In the genomic region with DNA sequence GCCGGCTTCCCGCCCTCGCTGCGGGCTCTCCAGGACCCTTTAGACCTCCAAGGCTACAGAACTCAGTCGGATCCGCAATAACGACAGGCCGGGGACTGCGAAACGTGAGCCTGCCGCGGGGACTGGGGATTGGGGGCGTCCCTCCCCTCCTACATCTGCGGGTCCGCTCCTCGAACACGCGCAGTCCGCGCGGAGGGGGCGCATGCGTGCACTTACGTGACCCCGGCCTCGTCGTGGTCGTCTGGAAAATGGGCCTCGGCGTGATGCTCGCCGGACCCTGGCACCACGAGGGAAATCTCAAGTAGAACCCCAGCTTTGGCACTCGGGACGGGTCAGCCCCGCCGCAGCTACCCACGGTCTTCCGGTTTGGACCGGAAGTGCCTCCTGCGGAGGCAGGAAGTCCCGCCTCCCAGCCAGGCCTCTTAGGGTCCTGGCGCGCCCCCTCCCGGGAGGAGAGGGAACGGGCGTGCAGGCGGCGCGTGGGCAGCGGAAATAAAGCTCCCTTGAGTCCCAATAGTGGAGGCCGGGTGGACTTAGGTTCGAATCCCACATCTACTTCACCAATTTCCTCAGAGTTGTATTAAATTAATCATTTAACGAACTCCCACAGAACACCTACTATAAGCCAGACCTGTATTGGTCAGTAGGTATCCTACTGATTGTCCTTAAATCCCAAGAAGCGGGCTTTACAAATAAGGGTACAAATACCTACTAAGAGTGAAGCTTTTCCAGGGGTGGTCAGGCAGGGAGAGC, we compare ENCODE assay signal across 8 cellular contexts. TPM values are rescaled to one million over a fixed set of nuclear protein-coding genes. Genes with fewer than 3 reads are reported as not detected.
DNase-seq lines count a peak whose midpoint lies in the region; ATAC-seq, FAIRE-seq and TF ChIP-seq lines count a peak whose summit lies in the region.

A gene with protein sequence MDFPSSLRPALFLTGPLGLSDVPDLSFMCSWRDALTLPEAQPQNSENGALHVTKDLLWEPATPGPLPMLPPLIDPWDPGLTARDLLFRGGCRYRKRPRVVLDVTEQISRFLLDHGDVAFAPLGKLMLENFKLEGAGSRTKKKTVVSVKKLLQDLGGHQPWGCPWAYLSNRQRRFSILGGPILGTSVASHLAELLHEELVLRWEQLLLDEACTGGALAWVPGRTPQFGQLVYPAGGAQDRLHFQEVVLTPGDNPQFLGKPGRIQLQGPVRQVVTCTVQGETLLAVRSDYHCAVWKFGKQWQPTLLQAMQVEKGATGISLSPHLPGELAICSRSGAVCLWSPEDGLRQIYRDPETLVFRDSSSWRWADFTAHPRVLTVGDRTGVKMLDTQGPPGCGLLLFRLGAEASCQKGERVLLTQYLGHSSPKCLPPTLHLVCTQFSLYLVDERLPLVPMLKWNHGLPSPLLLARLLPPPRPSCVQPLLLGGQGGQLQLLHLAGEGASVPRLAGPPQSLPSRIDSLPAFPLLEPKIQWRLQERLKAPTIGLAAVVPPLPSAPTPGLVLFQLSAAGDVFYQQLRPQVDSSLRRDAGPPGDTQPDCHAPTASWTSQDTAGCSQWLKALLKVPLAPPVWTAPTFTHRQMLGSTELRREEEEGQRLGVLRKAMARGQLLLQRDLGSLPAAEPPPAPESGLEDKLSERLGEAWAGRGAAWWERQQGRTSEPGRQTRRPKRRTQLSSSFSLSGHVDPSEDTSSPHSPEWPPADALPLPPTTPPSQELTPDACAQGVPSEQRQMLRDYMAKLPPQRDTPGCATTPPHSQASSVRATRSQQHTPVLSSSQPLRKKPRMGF (minus strand): TSS at position 373 of the 753 bp plus-strand sequence. CDS start 2,069 bp downstream, outside the sequence.

- H3K27ac ChIP-seq in body of pancreas (peak within 1 kb of the TSS; percentile 40 to 77 (median 56)), gastrocnemius medialis (peak within 1 kb of the TSS; percentile 81 to 86 (median 82))

- peak; percentile 43 for FAIRE-seq in TTC549 (lab: Jason Lieb, UNC)

- in situ Hi-C loops in gastrocnemius medialis (cut with MboI; ENCODE audit: low sequenced_read_pairs in 4 of 4): loop anchor here in 3 of 4 donors (10.0 to 25.0 kb wide), 5 partner anchors 100 to 375 kb away; a partner anchor contains a TSS

- peak within 1 kb of the TSS; percentile 26 to 51 for H3K4me3 ChIP-seq in body of pancreas
- peak within 1 kb of the TSS; percentile 74 to 100 (median 98) for H3K4me3 ChIP-seq in gastrocnemius medialis

- H3K9me3 ChIP-seq in body of pancreas (no peaks in the 10 kb centered on the region), gastrocnemius medialis (no peaks in the 10 kb centered on the region)

- ATAC-seq in GM18511 (IDR thresholded peaks at IDR 0.05; ENCODE audit: unreplicated experiment): peak; percentile 97
- peak; percentile 91 for ATAC-seq in HG03045 (IDR thresholded peaks at IDR 0.05; ENCODE audit: unreplicated experiment)
- peak; percentile 97 for ATAC-seq in body of pancreas
- ATAC-seq in gastrocnemius medialis: peak; percentile 91 to 97

- peak; percentile 94 to 99 (median 97) for TF ChIP-seq CTCF in body of pancreas (IDR thresholded peaks at IDR 0.05)
- TF ChIP-seq CTCF in gastrocnemius medialis (IDR thresholded peaks at IDR 0.05 in 4 of 5, conservative IDR thresholded peaks at IDR 0.05 in 1 of 5): peak; percentile 92 to 97 (median 96)

- WGBS in body of pancreas, 2 donors: 2 to 11% methylated on average over 9 to 55 of the region's 55 CpGs

- intact Hi-C loops in body of pancreas (cut with DNase I) (loop anchor here (10.0 kb wide), 1 partner anchor 102 kb away; no protein-coding TSS in a partner anchor), gastrocnemius medialis (cut with DNase I; ENCODE audit: low total_unique reads) (loop anchor here (1.0 to 5.0 kb wide), 6 partner anchors 42 to 360 kb away; a partner anchor contains a TSS)

- no peaks in the 10 kb centered on the region for H3K27me3 ChIP-seq in body of pancreas
- no peaks in the 10 kb centered on the region for H3K27me3 ChIP-seq in gastrocnemius medialis

- peak; percentile 100 for DNase-seq in 8988T
- DNase-seq in NCI-H2107 treated with DMSO at 0.1 percent for 48 hours (lab: John Stamatoyannopoulos, UW; ENCODE audit: unreplicated experiment): peak; percentile 74
- DNase-seq in body of pancreas: peak; percentile 94 to 96 (median 94)
- DNase-seq in iPS DF 4.7 (ENCODE audit: extremely low read depth, low spot score): peak; percentile 60
- DNase-seq in gastrocnemius medialis: peak; percentile 74 to 92

- peak in 2 of 3 donors; percentile 59 to 63 for TF ChIP-seq POLR2A in body of pancreas (IDR thresholded peaks at IDR 0.05)
- TF ChIP-seq POLR2A in gastrocnemius medialis (IDR thresholded peaks at IDR 0.05): peak; percentile 10 to 34

- H3K36me3 ChIP-seq in body of pancreas (replicated peaks in 1 of 2; ENCODE audit: insufficient read depth in 1 of 2, low read depth in 2 of 2) (peaks cover 0 to under 1% of the 10 kb centered on the region in 2 donors), gastrocnemius medialis (peaks cover 0 to 28% of the 10 kb centered on the region in 2 donors)

- H3K4me1 ChIP-seq in body of pancreas: peaks cover 34% of the 10 kb centered on the region
- peaks cover 0 to 8% of the 10 kb centered on the region in 2 donors for H3K4me1 ChIP-seq in gastrocnemius medialis

RNA-seq across cellular contexts. Expression of the gene that starts here (rescaled TPM):
- total RNA-seq in body of pancreas: 10 to 100 TPM; 33.5 to 80.8 TPM
- total RNA-seq in gastrocnemius medialis: 10 to 100 TPM in 3 of 4 donors, 1 to 10 TPM in 1; 6.8 to 35.5 (median 12.3) TPM

Comparison
In these comparisons a context has a peak if more than half of its experiments do, and no peak if none do; other contexts are left out.
1. Peak in every context shown above with its lines: DNase-seq, ATAC-seq, H3K4me3 ChIP-seq and H3K27ac ChIP-seq.